Comparison of ENCODE assay signal across 8 cellular contexts in the genomic region with DNA sequence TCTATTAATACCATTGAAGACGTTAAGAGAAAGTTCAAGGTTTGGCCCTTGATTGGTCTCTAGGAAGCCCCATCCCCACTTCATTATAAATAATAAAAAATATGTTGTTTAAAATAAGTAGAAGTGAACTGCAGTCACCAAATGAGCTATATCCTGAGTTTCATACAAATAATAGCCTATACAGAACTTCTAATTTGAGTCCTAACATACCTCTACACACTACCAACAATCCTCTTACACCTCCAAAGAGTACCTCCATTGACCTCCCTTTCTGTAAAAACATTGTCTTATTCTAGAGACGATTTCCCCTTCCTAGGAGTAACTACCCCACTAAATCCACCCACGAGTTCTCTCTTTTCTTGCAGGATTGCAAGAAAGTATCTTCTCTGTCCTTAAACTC. TPM values are rescaled to one million over a fixed set of nuclear protein-coding genes. Genes with fewer than 3 reads are reported as not detected.
"Had no signal": no experiment of that assay in that cellular context is flagged by ENCODE, and none has a peak within 500 bp of the region (broad histone marks: within the 10 kb centered on the region; RNA-seq: fewer than 3 reads in every experiment).

No MANE protein-coding gene starts in this region.

- ATAC-seq: GM12878 had no signal

- FAIRE-seq: G401.6, GM12878, GM12891, GM18507, GM19239 had no signal

- H3K4me3 ChIP-seq: GM12878 had no signal

- DNase-seq: GDM1, GF-D8 had no signal

RNA-seq across cellular contexts. Expression of a gene that starts 7.2 kb away (rescaled TPM):
- total RNA-seq: G401, GM12878 had no signal

RNA-seq across cellular contexts. Expression of a gene that starts 8.2 kb away (rescaled TPM):
- total RNA-seq: G401 had no signal

RNA-seq across cellular contexts. Expression of a gene that starts 13.1 kb away (rescaled TPM):
- total RNA-seq: G401 had no signal

RNA-seq across cellular contexts. Expression of a gene that starts 14.6 kb away (rescaled TPM):
- total RNA-seq: G401 had no signal
- polyA plus RNA-seq: GM12878 had no signal

RNA-seq across cellular contexts. Expression of a gene that starts 28.3 kb away (rescaled TPM):
- total RNA-seq: G401 had no signal
